In genomic region chr18:47032945-47033344, GRCh38 we compare ENCODE assay signal across 10 cellular contexts. TPM values are rescaled to one million over a fixed set of nuclear protein-coding genes. Genes with fewer than 3 reads are reported as not detected.
"Had no signal": no experiment of that assay in that cellular context is flagged by ENCODE, and none has a peak within 500 bp of the region (broad histone marks: within the 10 kb centered on the region; RNA-seq: fewer than 3 reads in every experiment).

No MANE protein-coding gene starts in this region.

- H3K9me3 Mint-ChIP-seq: IgD-negative memory B cell had no signal

- H3K36me3 Mint-ChIP-seq: IgD-negative memory B cell had no signal

- H3K4me3 Mint-ChIP-seq: HFFc6 had no signal

- H3K27ac Mint-ChIP-seq: HFFc6, IgD-negative memory B cell had no signal

- DNase-seq: GM23248, GOT3, HFFc6, KBM-7 had no signal

- H2AFZ ChIP-seq: GM23248 had no signal

- H3K4me3 ChIP-seq: GM23248, HAP-1 had no signal

- ATAC-seq: HCT116, HepG2 had no signal

- H3K27me3 Mint-ChIP-seq: IgD-negative memory B cell had no signal

- H3K9me3 ChIP-seq: HAP-1 had no signal

- H3K9ac ChIP-seq: GM23248 had no signal

- H3K36me3 ChIP-seq: HAP-1 had no signal

- H3K27ac ChIP-seq: GM23248, HL-60 had no signal

- H3K4me1 ChIP-seq: HAP-1 had no signal

RNA-seq across cellular contexts. Expression of gene ELOA2, which starts 2.5 kb away (rescaled TPM):
- total RNA-seq: GM23248, HepG2, HFFc6, HT1080 had no signal
- polyA plus RNA-seq: GM23248, HepG2, IgD-negative memory B cell had no signal
